In the genomic region with DNA sequence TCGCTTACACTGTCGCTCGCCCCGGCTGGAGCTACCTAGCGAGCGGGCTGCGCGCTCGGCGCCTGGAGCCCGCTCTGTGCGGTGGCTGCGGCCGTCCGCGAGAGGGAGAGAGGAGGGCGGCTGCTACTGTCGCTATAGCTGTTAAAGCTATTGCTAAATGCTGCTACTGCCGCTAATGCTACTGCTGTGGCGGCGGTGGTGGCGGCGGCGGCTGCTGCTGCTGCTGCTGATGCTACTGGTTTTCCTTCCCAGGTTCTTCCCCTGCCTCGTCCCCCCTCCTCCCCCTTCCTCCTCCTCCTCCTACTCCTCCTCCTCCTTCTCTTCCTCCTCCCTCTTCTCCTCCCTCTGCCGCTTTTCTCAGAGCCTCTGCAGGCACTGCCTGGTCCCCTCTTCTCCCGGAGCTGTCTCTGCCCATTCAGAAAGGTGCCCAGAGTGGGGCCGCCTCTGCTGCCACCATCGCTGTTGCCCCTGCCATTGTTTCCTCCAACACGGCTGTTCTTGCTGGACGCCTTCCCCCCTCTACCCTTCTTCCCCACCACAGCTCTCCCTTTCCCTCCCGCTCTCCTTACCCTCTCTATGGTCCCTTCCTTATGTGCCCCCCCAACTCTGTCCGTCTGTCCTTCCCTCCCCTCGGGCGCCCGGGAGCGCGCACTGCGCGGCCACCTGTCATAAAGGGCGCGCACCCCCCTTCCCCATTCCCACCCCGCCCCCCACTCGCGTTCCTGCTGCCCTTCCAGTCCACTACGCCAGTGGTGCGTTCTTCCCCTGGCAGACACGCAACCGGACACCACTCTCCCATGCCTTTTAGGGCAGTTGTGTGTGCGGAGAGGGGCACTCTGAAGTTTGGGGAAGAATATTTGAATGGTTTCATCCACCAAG, we compare ENCODE assay signal across 8 cellular contexts. TPM values are rescaled to one million over a fixed set of nuclear protein-coding genes. Genes with fewer than 3 reads are reported as not detected.
DNase-seq lines count a peak whose midpoint lies in the region; ATAC-seq and TF ChIP-seq lines count a peak whose summit lies in the region.

A gene (minus strand): TSS at position 243 of the 879 bp plus-strand sequence.

- H3K27me3 Mint-ChIP-seq in activated CD4-positive, alpha-beta T cell treated with anti-CD3 and anti-CD28 coated beads for 36 hours, result peaks cover 15% of the 10 kb centered on the region
- peaks cover 4% of the 10 kb centered on the region for H3K27me3 Mint-ChIP-seq in neural progenitor cell (ENCODE audit: insufficient read depth, low read depth)

- H3K4me1 ChIP-seq in esophagus muscularis mucosa, result peaks cover 0 to 22% (median 8%) of the 10 kb centered on the region in 4 donors
- no peaks in the 10 kb centered on the region for H3K4me1 ChIP-seq in neural progenitor cell

- peaks cover 6% of the 10 kb centered on the region for H3K4me1 Mint-ChIP-seq in activated CD4-positive, alpha-beta T cell treated with anti-CD3 and anti-CD28 coated beads for 36 hours
- H3K4me1 Mint-ChIP-seq in neural progenitor cell, result no peaks in the 10 kb centered on the region

- no peaks in the 10 kb centered on the region for H3K36me3 ChIP-seq in esophagus muscularis mucosa
- no peaks in the 10 kb centered on the region for H3K36me3 ChIP-seq in neural progenitor cell

- H3K27ac Mint-ChIP-seq in activated CD4-positive, alpha-beta T cell treated with anti-CD3 and anti-CD28 coated beads for 36 hours, result peak within 1 kb of the TSS; percentile 40
- peak within 1 kb of the TSS; percentile 96 for H3K27ac Mint-ChIP-seq in neural progenitor cell

- H3K4me3 ChIP-seq in HL-60 (replicated peaks; ENCODE audit: insufficient read depth, low read length) (peak within 1 kb of the TSS; percentile 16), esophagus muscularis mucosa (peak within 1 kb of the TSS; percentile 60 to 66 (median 62)), neural progenitor cell (peak within 1 kb of the TSS; percentile 62)

- no peak within 1 kb of the TSS for H3K9ac ChIP-seq in neural progenitor cell

- TF ChIP-seq CTCF in HL-60 (IDR thresholded peaks at IDR 0.05; ENCODE audit: insufficient read depth, low read length), result no peak
- peak in 1 of 3 experiments; percentile 38 for TF ChIP-seq CTCF in esophagus muscularis mucosa (IDR thresholded peaks at IDR 0.05)
- TF ChIP-seq CTCF in neural progenitor cell (IDR thresholded peaks at IDR 0.05), result peak; percentile 29

- H4K20me1 ChIP-seq in neural progenitor cell (ENCODE audit: low read depth), result no peaks in the 10 kb centered on the region

- CTCF ChIA-PET in activated CD4-positive, alpha-beta T cell treated with anti-CD3 and anti-CD28 coated beads for 36 hours (lab: Charles Lee), result no interaction called here

- DNase-seq in EH (ENCODE audit: low read depth), result peak; percentile 3
- DNase-seq in HL-60 (ENCODE audit: low read depth in 1 of 2, low spot score in 1 of 2), result peak in 1 of 2 experiments; percentile 22
- peak; percentile 60 for DNase-seq in activated CD4-positive, alpha-beta T cell treated with anti-CD3 and anti-CD28 coated beads for 36 hours
- DNase-seq in esophagus muscularis mucosa (ENCODE audit: extremely low spot score), result no peak
- DNase-seq in neural progenitor cell (ENCODE audit: low spot score), result peak; percentile 81
- no peak for DNase-seq in NCI-H187 treated with DMSO at 0.1 percent for 48 hours (lab: John Stamatoyannopoulos, UW)
- no peak for DNase-seq in NOMO-1 treated with DMSO at 0.1 percent for 48 hours (lab: John Stamatoyannopoulos, UW; ENCODE audit: unreplicated experiment)

- no peak for TF ChIP-seq POLR2A in esophagus muscularis mucosa (IDR thresholded peaks at IDR 0.05; ENCODE audit: low read depth)

- no peaks in the 10 kb centered on the region for H3K27me3 ChIP-seq in HL-60 (ENCODE audit: insufficient read depth, poor library complexity, severe bottlenecking)
- H3K27me3 ChIP-seq in esophagus muscularis mucosa, result no peaks in the 10 kb centered on the region
- peaks cover 37% of the 10 kb centered on the region for H3K27me3 ChIP-seq in neural progenitor cell

- POLR2A ChIA-PET in activated CD4-positive, alpha-beta T cell treated with anti-CD3 and anti-CD28 coated beads for 36 hours (lab: Charles Lee), result no interaction called here

- intact Hi-C loops in activated CD4-positive, alpha-beta T cell treated with anti-CD3 and anti-CD28 coated beads for 36 hours (cut with DNase I, micrococcal nuclease), result loop anchor here in 1 of 2 experiments (1.0 to 10.0 kb wide), 3 partner anchors 231 to 349 kb away; a partner anchor contains a TSS
- intact Hi-C loops in esophagus muscularis mucosa (cut with DNase I), result loop anchor here (2.0 kb wide), 1 partner anchor 311 kb away; a partner anchor contains a TSS

- peak; percentile 57 for ATAC-seq in GM19467 (IDR thresholded peaks at IDR 0.05; ENCODE audit: unreplicated experiment)
- ATAC-seq in activated CD4-positive, alpha-beta T cell treated with anti-CD3 and anti-CD28 coated beads for 36 hours, result peak; percentile 82

- H3K9me3 Mint-ChIP-seq in activated CD4-positive, alpha-beta T cell treated with anti-CD3 and anti-CD28 coated beads for 36 hours (ENCODE audit: low read depth), result no peaks in the 10 kb centered on the region
- peaks cover 9% of the 10 kb centered on the region for H3K9me3 Mint-ChIP-seq in neural progenitor cell

- H3K4me2 ChIP-seq in neural progenitor cell, result peak within 1 kb of the TSS; percentile 79

- H3K79me2 ChIP-seq in neural progenitor cell (ENCODE audit: low read depth), result no peaks in the 10 kb centered on the region

- peaks cover 15% of the 10 kb centered on the region for H3F3A ChIP-seq in neural progenitor cell (ENCODE audit: low read depth)

- H2AFZ ChIP-seq in neural progenitor cell (replicated peaks), result peak within 1 kb of the TSS; percentile 97

- no peaks in the 10 kb centered on the region for H3K36me3 Mint-ChIP-seq in activated CD4-positive, alpha-beta T cell treated with anti-CD3 and anti-CD28 coated beads for 36 hours (ENCODE audit: low read depth)
- no peaks in the 10 kb centered on the region for H3K36me3 Mint-ChIP-seq in neural progenitor cell

- no peak for TF ChIP-seq EP300 in esophagus muscularis mucosa (IDR thresholded peaks at IDR 0.05)

- H3K9me3 ChIP-seq in esophagus muscularis mucosa (no peaks in the 10 kb centered on the region), neural progenitor cell (ENCODE audit: low read depth) (no peaks in the 10 kb centered on the region)

- WGBS in esophagus muscularis mucosa, result 36% methylated on average over 36 of the region's 50 CpGs

- no peak within 1 kb of the TSS for H3K27ac ChIP-seq in HL-60 (replicated peaks)
- peak within 1 kb of the TSS; percentile 82 to 89 (median 84) for H3K27ac ChIP-seq in esophagus muscularis mucosa (replicated peaks in 1 of 4)
- no peak within 1 kb of the TSS for H3K27ac ChIP-seq in neural progenitor cell

- H3K4me3 Mint-ChIP-seq in activated CD4-positive, alpha-beta T cell treated with anti-CD3 and anti-CD28 coated beads for 36 hours, result peak within 1 kb of the TSS; percentile 70
- peak within 1 kb of the TSS; percentile 92 for H3K4me3 Mint-ChIP-seq in neural progenitor cell

RNA-seq across cellular contexts. Expression of the gene that starts here (rescaled TPM):
- total RNA-seq in activated CD4-positive, alpha-beta T cell treated with anti-CD3 and anti-CD28 coated beads for 36 hours, result under 1 TPM; 0.33 to 0.37 TPM
- total RNA-seq in esophagus muscularis mucosa (1 to 10 TPM; 5.0 to 7.8 (median 6.1) TPM), neural progenitor cell (ENCODE audit: low replicate concordance) (1.1 and 2.8 TPM in 2 replicates)

Comparison
In these comparisons a context has a peak if more than half of its experiments do, and no peak if none do; other contexts are left out.
1. Peak in DNase-seq and ATAC-seq in activated CD4-positive, alpha-beta T cell treated with anti-CD3 and anti-CD28 coated beads for 36 hours; RNA of the gene not detected or under 1 TPM.
2. DNase-seq: peak in EH (single experiment) and neural progenitor cell (single experiment); none in esophagus muscularis mucosa (single experiment), NCI-H187 treated with DMSO at 0.1 percent for 48 hours (single experiment) and NOMO-1 treated with DMSO at 0.1 percent for 48 hours (single experiment).
3. H3K27ac ChIP-seq: peak in esophagus muscularis mucosa (4 of 4); none in HL-60 (single experiment) and neural progenitor cell (single experiment).
4. Peak in every context shown above with its lines, with median percentiles within 50 percentile points of each other: H3K4me3 ChIP-seq.